ENCODE assay signal across 1 cellular context in genomic region chr22:29375436-29376076, GRCh38.
A peak's percentile ranks its signal among the peaks of the same experiment; 100 is the strongest.
TF ChIP-seq lines count a peak whose summit lies in the region.

No MANE protein-coding gene starts in this region.

TF ChIP-seq in K562, 482 proteins besides CTCF, POLR2A, EP300 and RAD21 (continued from another document):
- TF ChIP-seq, protein P1, sequence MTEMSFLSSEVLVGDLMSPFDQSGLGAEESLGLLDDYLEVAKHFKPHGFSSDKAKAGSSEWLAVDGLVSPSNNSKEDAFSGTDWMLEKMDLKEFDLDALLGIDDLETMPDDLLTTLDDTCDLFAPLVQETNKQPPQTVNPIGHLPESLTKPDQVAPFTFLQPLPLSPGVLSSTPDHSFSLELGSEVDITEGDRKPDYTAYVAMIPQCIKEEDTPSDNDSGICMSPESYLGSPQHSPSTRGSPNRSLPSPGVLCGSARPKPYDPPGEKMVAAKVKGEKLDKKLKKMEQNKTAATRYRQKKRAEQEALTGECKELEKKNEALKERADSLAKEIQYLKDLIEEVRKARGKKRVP (CRISPR knock-in tag; IDR thresholded peaks at IDR 0.05), result 0 out of 2 replicates have a peak, but pooled peaks have one; percentile 44
- peak; percentile 39; the same call in 1 of the 2 replicates for TF ChIP-seq CEBPG (CRISPR knock-in tag; IDR thresholded peaks at IDR 0.05)
- no peak for TF ChIP-seq CEBPG (tag; conservative IDR thresholded peaks at IDR 0.05 in 1 of 2, IDR thresholded peaks at IDR 0.05 in 1 of 2)
